In genomic region chr7:84162584-84162983, GRCh38 we compare ENCODE assay signal across 15 cellular contexts.
"Had no signal": no experiment of that assay in that cellular context is flagged by ENCODE, and none has a peak within 500 bp of the region (broad histone marks: within the 10 kb centered on the region; RNA-seq: fewer than 3 reads in every experiment).

No MANE protein-coding gene starts in this region.

- H3K27ac ChIP-seq: coronary artery, epithelial cell of prostate, prostate gland had no signal

- H3K4me1 ChIP-seq: prostate gland had no signal

- DNase-seq: activated CD4-positive, alpha-beta T cell treated with anti-CD3 and anti-CD28 coated beads for 36 hours; activated CD8-positive, alpha-beta memory T cell treated with anti-CD3 and anti-CD28 coated beads, Interleukin-2, amount 50 U/mL, for 4 hours; activated CD8-positive, alpha-beta T cell treated with anti-CD3 and anti-CD28 coated beads for 36 hours; effector memory CD4-positive, alpha-beta T cell; immature natural killer cell; left cardiac atrium; naive thymus-derived CD4-positive, alpha-beta T cell; stimulated activated CD4-positive, alpha-beta T cell treated with anti-CD3 and anti-CD28 coated beads, Interleukin-12 subunit alpha, Interleukin-12 subunit beta, amount 100 ng/mL, for 4 hours; stimulated activated naive CD4-positive, alpha-beta T cell treated with Interleukin-2 at 50 U/mL for 16 hours; T-helper 9 cell had no signal

- H3K4me3 ChIP-seq: coronary artery, lung, prostate gland had no signal

- H3K36me3 ChIP-seq: prostate gland had no signal

- ATAC-seq: activated CD4-positive, alpha-beta T cell treated with anti-CD3 and anti-CD28 coated beads for 36 hours; activated CD8-positive, alpha-beta T cell treated with anti-CD3 and anti-CD28 coated beads for 36 hours; naive thymus-derived CD4-positive, alpha-beta T cell; sciatic nerve had no signal

- H3K9me3 ChIP-seq: prostate gland had no signal
